ENCODE assay signal across 1 cellular context in the genomic region with DNA sequence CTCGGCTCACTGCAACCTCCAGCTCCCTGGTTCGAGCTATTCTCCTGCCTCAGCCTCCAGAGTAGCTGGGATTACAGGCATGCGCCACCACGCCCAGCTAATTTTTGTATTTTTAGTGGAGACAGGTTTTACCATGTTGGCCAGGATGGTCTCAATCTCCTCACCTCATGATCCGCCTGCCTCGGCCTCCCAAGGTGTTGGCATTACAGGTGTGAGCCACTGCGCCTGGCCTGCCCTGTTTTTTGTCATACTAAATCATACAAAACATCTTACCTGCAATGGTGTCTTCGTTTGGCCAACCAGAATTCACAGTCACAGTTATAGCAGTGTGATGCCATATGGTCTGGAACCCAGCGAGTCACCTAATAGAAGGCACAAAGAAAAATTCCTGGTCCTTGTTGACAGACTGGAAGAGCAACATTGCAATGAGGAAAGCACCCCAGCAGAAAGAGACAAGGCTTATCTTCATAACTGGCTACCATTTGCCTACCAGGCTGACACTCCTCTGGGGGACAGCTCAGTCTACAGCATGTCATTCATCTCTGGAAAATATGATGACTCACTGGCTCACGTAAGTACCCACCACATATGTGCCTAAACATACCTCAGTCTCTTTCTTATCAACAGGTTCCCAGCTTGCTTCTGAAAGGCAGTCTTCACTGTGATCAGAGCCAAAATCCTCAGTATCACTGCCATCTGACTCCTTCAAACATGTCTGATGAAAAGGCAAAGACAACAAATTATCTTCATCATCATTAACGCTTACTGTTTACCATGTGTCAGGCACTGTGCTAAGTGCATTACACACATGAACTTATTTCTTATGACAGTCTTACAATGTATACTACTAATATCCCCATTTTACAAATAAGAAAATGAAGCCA.
TF ChIP-seq lines count a peak whose summit lies in the region.

No MANE protein-coding gene starts in this region.

TF ChIP-seq in HCT116, 20 proteins besides CTCF, POLR2A, EP300 and RAD21:
- TF ChIP-seq TCF7L2 (IDR thresholded peaks at IDR 0.05; ENCODE audit: borderline replicate concordance, extremely low read depth, insufficient read depth, insufficient read length) (no peak), ELF1 (IDR thresholded peaks at IDR 0.05; ENCODE audit: borderline replicate concordance, low read depth) (no peak), ZFX (IDR thresholded peaks at IDR 0.05) (no peak), JUND (IDR thresholded peaks at IDR 0.05) (no peak), EZH2phosphoT487 (IDR thresholded peaks at IDR 0.05; ENCODE audit: borderline replicate concordance) (no peak), EGR1 (IDR thresholded peaks at IDR 0.05; ENCODE audit: low read depth) (no peak), YY1 (IDR thresholded peaks at IDR 0.05; ENCODE audit: extremely low read depth, insufficient replicate concordance, low read depth, low read length) (no peak), SRF (IDR thresholded peaks at IDR 0.05; ENCODE audit: low read depth) (no peak), ZNF274 (IDR thresholded peaks at IDR 0.05; ENCODE audit: low read depth, low read length) (no peak), CBX3 (IDR thresholded peaks at IDR 0.05; ENCODE audit: low read depth) (no peak), FOSL1 (IDR thresholded peaks at IDR 0.05; ENCODE audit: low read depth) (no peak), SP1 (IDR thresholded peaks at IDR 0.05; ENCODE audit: low read depth) (no peak)
- TF ChIP-seq, protein P1, sequence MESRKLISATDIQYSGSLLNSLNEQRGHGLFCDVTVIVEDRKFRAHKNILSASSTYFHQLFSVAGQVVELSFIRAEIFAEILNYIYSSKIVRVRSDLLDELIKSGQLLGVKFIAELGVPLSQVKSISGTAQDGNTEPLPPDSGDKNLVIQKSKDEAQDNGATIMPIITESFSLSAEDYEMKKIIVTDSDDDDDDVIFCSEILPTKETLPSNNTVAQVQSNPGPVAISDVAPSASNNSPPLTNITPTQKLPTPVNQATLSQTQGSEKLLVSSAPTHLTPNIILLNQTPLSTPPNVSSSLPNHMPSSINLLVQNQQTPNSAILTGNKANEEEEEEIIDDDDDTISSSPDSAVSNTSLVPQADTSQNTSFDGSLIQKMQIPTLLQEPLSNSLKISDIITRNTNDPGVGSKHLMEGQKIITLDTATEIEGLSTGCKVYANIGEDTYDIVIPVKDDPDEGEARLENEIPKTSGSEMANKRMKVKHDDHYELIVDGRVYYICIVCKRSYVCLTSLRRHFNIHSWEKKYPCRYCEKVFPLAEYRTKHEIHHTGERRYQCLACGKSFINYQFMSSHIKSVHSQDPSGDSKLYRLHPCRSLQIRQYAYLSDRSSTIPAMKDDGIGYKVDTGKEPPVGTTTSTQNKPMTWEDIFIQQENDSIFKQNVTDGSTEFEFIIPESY (IDR thresholded peaks at IDR 0.05; ENCODE audit: extremely low read depth, insufficient replicate concordance, low read length), result no peak
- TF ChIP-seq, protein P2, sequence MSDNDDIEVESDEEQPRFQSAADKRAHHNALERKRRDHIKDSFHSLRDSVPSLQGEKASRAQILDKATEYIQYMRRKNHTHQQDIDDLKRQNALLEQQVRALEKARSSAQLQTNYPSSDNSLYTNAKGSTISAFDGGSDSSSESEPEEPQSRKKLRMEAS (IDR thresholded peaks at IDR 0.05), result no peak
- TF ChIP-seq, protein P3, sequence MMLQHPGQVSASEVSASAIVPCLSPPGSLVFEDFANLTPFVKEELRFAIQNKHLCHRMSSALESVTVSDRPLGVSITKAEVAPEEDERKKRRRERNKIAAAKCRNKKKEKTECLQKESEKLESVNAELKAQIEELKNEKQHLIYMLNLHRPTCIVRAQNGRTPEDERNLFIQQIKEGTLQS (IDR thresholded peaks at IDR 0.05), result no peak
